In the genomic region with DNA sequence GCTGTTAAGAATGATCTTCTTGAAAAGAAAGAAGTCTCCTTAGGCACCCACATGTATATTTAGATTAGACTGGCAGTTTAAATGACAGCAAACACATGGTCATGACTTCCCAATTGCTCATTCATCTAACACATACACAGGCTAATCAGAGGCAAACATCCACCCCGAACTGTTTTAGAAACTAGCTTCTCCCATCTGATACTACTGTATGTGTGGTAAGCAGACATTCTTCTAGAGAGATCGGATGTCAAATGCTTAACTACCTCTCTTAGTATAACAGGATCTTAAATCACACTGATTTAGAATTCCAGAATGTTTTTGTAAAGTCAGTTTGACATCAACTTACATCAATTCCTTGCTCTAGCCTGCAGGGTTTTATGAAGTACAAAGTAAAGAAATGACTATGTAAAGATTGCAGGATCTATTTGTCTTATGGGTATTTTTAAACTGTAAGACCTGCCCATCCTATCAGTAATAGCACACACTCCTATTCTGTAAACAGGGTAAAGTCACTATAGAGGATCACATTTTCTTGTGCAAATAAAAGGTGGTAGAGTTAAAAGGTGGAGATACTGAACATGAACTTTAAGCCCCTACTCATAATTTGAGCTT, we compare ENCODE assay signal across 9 cellular contexts.
A peak's percentile ranks its signal among the peaks of the same experiment; 100 is the strongest.
DNase-seq lines count a peak whose midpoint lies in the region; ATAC-seq and TF ChIP-seq lines count a peak whose summit lies in the region.
"Had no signal": no experiment of that assay in that cellular context is flagged by ENCODE, and none has a peak within 500 bp of the region (broad histone marks: within the 10 kb centered on the region; RNA-seq: fewer than 3 reads in every experiment).

No MANE protein-coding gene starts in this region.

- peak overlapping the region; percentile 92 for H3K27ac ChIP-seq in 22Rv1
- no peak overlapping the region for H3K27ac ChIP-seq in brain microvascular endothelial cell
- no peak overlapping the region for H3K27ac ChIP-seq in testis
- H3K27ac ChIP-seq: epithelial cell of prostate had no signal

- TF ChIP-seq CTCF in 22Rv1 (IDR thresholded peaks at IDR 0.05) (no peak), brain microvascular endothelial cell (IDR thresholded peaks at IDR 0.05; ENCODE audit: low read depth, low read length, missing control alignments) (no peak), chondrocyte (IDR thresholded peaks at IDR 0.05) (no peak), testis (IDR thresholded peaks at IDR 0.05) (no peak)

- H3K4me3 Mint-ChIP-seq in chondrocyte (ENCODE audit: unreplicated experiment), result no peak overlapping the region

- DNase-seq in brain microvascular endothelial cell (peak; percentile 9), chondrocyte (ENCODE audit: low spot score) (no peak), testis (no peak)
- no peak for DNase-seq in stimulated activated CD4-positive, alpha-beta T cell treated with anti-CD3 and anti-CD28 coated beads, Interleukin-4, amount 100 ng/mL, for 4 hours

- H3K27me3 Mint-ChIP-seq in chondrocyte (ENCODE audit: low read depth), result peaks cover 1% of the 10 kb centered on the region

- in situ Hi-C loops in brain microvascular endothelial cell (cut with HindIII; ENCODE audit: low pct_ligation_motif_present, low sequenced_read_pairs), result no loop called here

- no peaks in the 10 kb centered on the region for H3K36me3 Mint-ChIP-seq in chondrocyte (ENCODE audit: low read depth)

- no peak overlapping the region for H3K4me3 ChIP-seq in brain microvascular endothelial cell (ENCODE audit: low read depth, low read length)
- H3K4me3 ChIP-seq in testis, result no peak overlapping the region

- peak; percentile 61 for ATAC-seq in GM18858 (IDR thresholded peaks at IDR 0.05; ENCODE audit: unreplicated experiment)
- ATAC-seq in HG03354 (IDR thresholded peaks at IDR 0.05; ENCODE audit: poor library complexity, severe bottlenecking, unreplicated experiment), result peak; percentile 67
- ATAC-seq in HG03045 (IDR thresholded peaks at IDR 0.05; ENCODE audit: unreplicated experiment), result no peak

- WGBS in testis, 2 donors, result 64 to 67% methylated on average over 2 of the region's 2 CpGs

- no peaks in the 10 kb centered on the region for H3K9me3 Mint-ChIP-seq in chondrocyte (ENCODE audit: low read depth)

- intact Hi-C loops in testis (cut with DNase I; ENCODE audit: low total_unique reads), result no loop called here

- H3K9me3 ChIP-seq in testis, result no peaks in the 10 kb centered on the region

- H3K27me3 ChIP-seq in brain microvascular endothelial cell (replicated peaks) (no peaks in the 10 kb centered on the region), testis (no peaks in the 10 kb centered on the region)

- no peak overlapping the region for H3K27ac Mint-ChIP-seq in chondrocyte (ENCODE audit: unreplicated experiment)

- peaks cover 16% of the 10 kb centered on the region for H3K4me1 Mint-ChIP-seq in chondrocyte (ENCODE audit: low read depth)

- TF ChIP-seq POLR2A in testis (IDR thresholded peaks at IDR 0.05), result no peak

- H3K36me3 ChIP-seq in brain microvascular endothelial cell (replicated peaks), result no peaks in the 10 kb centered on the region
- H3K36me3 ChIP-seq in testis (ENCODE audit: low read depth, missing control alignments), result no peaks in the 10 kb centered on the region

- H3K4me1 ChIP-seq in testis, result no peaks in the 10 kb centered on the region
